In the genomic region with DNA sequence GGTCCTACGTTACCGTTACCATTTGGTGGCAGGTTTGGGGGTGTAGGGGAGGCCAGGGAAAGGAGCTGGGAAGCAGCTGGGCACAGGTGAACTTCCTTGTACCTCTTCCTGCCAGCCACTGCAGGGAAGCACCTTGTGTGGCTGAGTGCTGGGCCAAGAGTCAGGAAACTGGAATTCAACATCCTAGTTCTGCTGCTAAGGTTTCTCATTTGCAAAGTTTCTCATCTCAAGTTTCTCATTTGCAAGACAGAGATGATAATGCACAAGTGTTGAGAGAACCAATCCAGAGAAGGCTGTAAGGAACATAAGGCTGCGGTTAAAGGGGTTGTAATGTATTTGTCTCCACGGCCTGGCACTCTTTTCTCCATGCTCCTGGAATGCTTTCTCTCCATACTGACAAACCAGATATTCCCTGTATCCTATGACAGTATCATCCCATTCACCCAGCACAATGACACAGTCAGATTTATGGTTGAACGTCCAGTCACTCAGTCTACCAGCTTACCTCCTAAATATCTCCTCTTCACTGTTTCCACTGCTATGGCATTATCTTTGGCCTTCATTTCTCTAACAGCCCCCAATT, we compare ENCODE assay signal across 19 cellular contexts.
"Had no signal": no experiment of that assay in that cellular context is flagged by ENCODE, and none has a peak within 500 bp of the region (broad histone marks: within the 10 kb centered on the region; RNA-seq: fewer than 3 reads in every experiment).

No MANE protein-coding gene starts in this region.

- H3K4me3 Mint-ChIP-seq: activated B cell treated with CpG ODN at 0.5 μM for 24 hours; activated CD4-positive, alpha-beta T cell treated with anti-CD3 and anti-CD28 coated beads, Interleukin-2, amount 10 ng/mL, durations not matched to agents 24 days and 14 days; activated naive CD8-positive, alpha-beta T cell treated with anti-CD3 and anti-CD28 coated beads, Interleukin-2, amount 10 ng/mL, durations not matched to agents 7 days and 5 days; dendritic cell treated with granulocyte-macrophage colony-stimulating factor and Interleukin-4, amounts not matched to agents 40 ng/mL and 50 ng/mL, for 4 days; mesothelial cell of epicardium; neural crest cell had no signal

- H3K27me3 ChIP-seq: brain microvascular endothelial cell, heart left ventricle, pancreas, sigmoid colon, stomach, testis, upper lobe of left lung had no signal

- H3K4me1 Mint-ChIP-seq: activated B cell treated with CpG ODN at 0.5 μM for 24 hours; activated CD4-positive, alpha-beta T cell treated with anti-CD3 and anti-CD28 coated beads, Interleukin-2, amount 10 ng/mL, durations not matched to agents 24 days and 14 days had no signal

- H3K27ac Mint-ChIP-seq: activated B cell treated with CpG ODN at 0.5 μM for 24 hours; activated CD4-positive, alpha-beta T cell treated with anti-CD3 and anti-CD28 coated beads, Interleukin-2, amount 10 ng/mL, durations not matched to agents 24 days and 14 days; activated naive CD8-positive, alpha-beta T cell treated with anti-CD3 and anti-CD28 coated beads, Interleukin-2, amount 10 ng/mL, durations not matched to agents 7 days and 5 days; dendritic cell treated with granulocyte-macrophage colony-stimulating factor and Interleukin-4, amounts not matched to agents 40 ng/mL and 50 ng/mL, for 4 days; mesothelial cell of epicardium had no signal

- H3K36me3 Mint-ChIP-seq: activated naive CD8-positive, alpha-beta T cell treated with anti-CD3 and anti-CD28 coated beads, Interleukin-2, amount 10 ng/mL, durations not matched to agents 7 days and 5 days; mesothelial cell of epicardium had no signal

- H3K4me1 ChIP-seq: testis, upper lobe of left lung had no signal

- DNase-seq: activated B cell treated with CpG ODN at 0.5 μM for 24 hours; activated CD4-positive, alpha-beta T cell treated with anti-CD3 and anti-CD28 coated beads, Interleukin-2, amount 10 ng/mL, durations not matched to agents 24 days and 14 days; activated naive CD8-positive, alpha-beta T cell treated with anti-CD3 and anti-CD28 coated beads, Interleukin-2, amount 10 ng/mL, durations not matched to agents 7 days and 5 days; anterior cingulate cortex; brain microvascular endothelial cell; cerebellar nuclear complex; effector memory CD4-positive, alpha-beta T cell; heart left ventricle; pancreas; sigmoid colon; stimulated activated CD4-positive, alpha-beta T cell treated with anti-CD3 and anti-CD28 coated beads, Interleukin-2, amount 100 ng/mL, for 24 hours; stomach; T-helper 2 cell; testis; upper lobe of left lung had no signal

- H3K4me3 ChIP-seq: heart left ventricle, pancreas, sigmoid colon, stomach, testis, upper lobe of left lung had no signal

- H3K27ac ChIP-seq: brain microvascular endothelial cell, epithelial cell of prostate, heart left ventricle, pancreas, sigmoid colon, stomach, testis, upper lobe of left lung had no signal

- H3K9me3 ChIP-seq: heart left ventricle, pancreas, sigmoid colon, stomach, testis, upper lobe of left lung had no signal

- ATAC-seq: heart left ventricle had no signal

- H3K9me3 Mint-ChIP-seq: activated B cell treated with CpG ODN at 0.5 μM for 24 hours; activated CD4-positive, alpha-beta T cell treated with anti-CD3 and anti-CD28 coated beads, Interleukin-2, amount 10 ng/mL, durations not matched to agents 24 days and 14 days; activated naive CD8-positive, alpha-beta T cell treated with anti-CD3 and anti-CD28 coated beads, Interleukin-2, amount 10 ng/mL, durations not matched to agents 7 days and 5 days; dendritic cell treated with granulocyte-macrophage colony-stimulating factor and Interleukin-4, amounts not matched to agents 40 ng/mL and 50 ng/mL, for 4 days; mesothelial cell of epicardium; neural crest cell had no signal

- H3K36me3 ChIP-seq: brain microvascular endothelial cell, heart left ventricle, pancreas, sigmoid colon, stomach, upper lobe of left lung had no signal

- H3K27me3 Mint-ChIP-seq: activated B cell treated with CpG ODN at 0.5 μM for 24 hours; dendritic cell treated with granulocyte-macrophage colony-stimulating factor and Interleukin-4, amounts not matched to agents 40 ng/mL and 50 ng/mL, for 4 days had no signal
